ENCODE assay signal across 8 cellular contexts in genomic region chr12:101670007-101670671, GRCh38. TPM values are rescaled to one million over a fixed set of nuclear protein-coding genes. Genes with fewer than 3 reads are reported as not detected.
A peak's percentile ranks its signal among the peaks of the same experiment; 100 is the strongest.
DNase-seq lines count a peak whose midpoint lies in the region; ATAC-seq and TF ChIP-seq lines count a peak whose summit lies in the region.

No MANE protein-coding gene starts in this region.

- H3K36me3 ChIP-seq in Loucy (ENCODE audit: insufficient read depth, low read length) = no peaks in the 10 kb centered on the region

- CTCF ChIA-PET in activated CD8-positive, alpha-beta T cell treated with anti-CD3 and anti-CD28 coated beads, Interleukin-2, amount 10 ng/mL, durations not matched to agents 7 days and 5 days (lab: Charles Lee) = interaction anchor here (0.7 to 2.4 kb wide), 8 partner anchors 12 to 170 kb away, joined by 3 to 7 read pairs (median 3); no protein-coding TSS in a partner anchor

- H3K79me2 ChIP-seq in Loucy (ENCODE audit: insufficient read depth, low read length) = no peaks in the 10 kb centered on the region

- POLR2A ChIA-PET in activated CD8-positive, alpha-beta T cell treated with anti-CD3 and anti-CD28 coated beads, Interleukin-2, amount 10 ng/mL, durations not matched to agents 7 days and 5 days (lab: Charles Lee) = interaction anchor here (0.6 kb wide), 1 partner anchor 91 kb away, joined by 3 read pairs; no protein-coding TSS in a partner anchor

- H3K36me3 Mint-ChIP-seq in activated CD8-positive, alpha-beta T cell treated with anti-CD3 and anti-CD28 coated beads, Interleukin-2, amount 10 ng/mL, durations not matched to agents 7 days and 5 days (ENCODE audit: low read depth) = no peaks in the 10 kb centered on the region

- TF ChIP-seq CTCF in Loucy (conservative IDR thresholded peaks at IDR 0.05; ENCODE audit: low read length) (peak; percentile 81), retinal pigment epithelial cell (conservative IDR thresholded peaks at IDR 0.05; ENCODE audit: low read depth, low read length) (peak; percentile 78)

- no peak overlapping the region for H3K4me3 ChIP-seq in Loucy (ENCODE audit: low read length, poor library complexity, severe bottlenecking)
- no peak overlapping the region for H3K4me3 ChIP-seq in retinal pigment epithelial cell (ENCODE audit: low read length)

- H3K4me1 Mint-ChIP-seq in activated CD8-positive, alpha-beta T cell treated with anti-CD3 and anti-CD28 coated beads, Interleukin-2, amount 10 ng/mL, durations not matched to agents 7 days and 5 days (ENCODE audit: low read depth) = peaks cover 25% of the 10 kb centered on the region

- no peak overlapping the region for H3K9ac ChIP-seq in Loucy (ENCODE audit: low read depth, low read length, poor library complexity, severe bottlenecking)

- no peaks in the 10 kb centered on the region for H3K9me3 Mint-ChIP-seq in activated CD8-positive, alpha-beta T cell treated with anti-CD3 and anti-CD28 coated beads, Interleukin-2, amount 10 ng/mL, durations not matched to agents 7 days and 5 days (ENCODE audit: insufficient read depth)

- no peaks in the 10 kb centered on the region for H3K27me3 ChIP-seq in Loucy (ENCODE audit: insufficient read depth, low read length, poor library complexity, severe bottlenecking)

- H3K4me2 ChIP-seq in Loucy (ENCODE audit: low read depth, low read length, poor library complexity, severe bottlenecking) = peak overlapping the region; percentile 7

- DNase-seq in DMS 273 (lab: John Stamatoyannopoulos, UW; ENCODE audit: unreplicated experiment) (peak; percentile 39), DMS 273 treated with DMSO at 0.1 percent for 48 hours (lab: John Stamatoyannopoulos, UW) (no peak), germinal center (ENCODE audit: low spot score) (peak; percentile 50), retinal pigment epithelial cell (ENCODE audit: low read depth) (peak; percentile 12), NCI-H2171 treated with DMSO at 0.1 percent for 48 hours (lab: John Stamatoyannopoulos, UW) (no peak)
- DNase-seq in activated CD8-positive, alpha-beta T cell treated with anti-CD3 and anti-CD28 coated beads, Interleukin-2, amount 10 ng/mL, durations not matched to agents 7 days and 5 days = peak; percentile 68

- H3F3A ChIP-seq in Loucy (ENCODE audit: low read depth) = no peaks in the 10 kb centered on the region

- H3K4me1 ChIP-seq in Loucy (ENCODE audit: insufficient read depth, low read length, poor library complexity, severe bottlenecking) = peaks cover 16% of the 10 kb centered on the region

- H3K4me3 Mint-ChIP-seq in activated CD8-positive, alpha-beta T cell treated with anti-CD3 and anti-CD28 coated beads, Interleukin-2, amount 10 ng/mL, durations not matched to agents 7 days and 5 days = no peak overlapping the region

- H3K27ac Mint-ChIP-seq in activated CD8-positive, alpha-beta T cell treated with anti-CD3 and anti-CD28 coated beads, Interleukin-2, amount 10 ng/mL, durations not matched to agents 7 days and 5 days = no peak overlapping the region

- ATAC-seq in activated CD8-positive, alpha-beta T cell treated with anti-CD3 and anti-CD28 coated beads, Interleukin-2, amount 10 ng/mL, durations not matched to agents 7 days and 5 days = peak; percentile 60
- no peak for ATAC-seq in GM21381 (IDR thresholded peaks at IDR 0.05; ENCODE audit: unreplicated experiment)

- no peaks in the 10 kb centered on the region for H4K20me1 ChIP-seq in Loucy (ENCODE audit: insufficient read depth, low read length, poor library complexity, severe bottlenecking)

- H2AFZ ChIP-seq in Loucy (ENCODE audit: low read length) = peak overlapping the region; percentile 80

- no peaks in the 10 kb centered on the region for H3K9me2 ChIP-seq in Loucy (replicated peaks; ENCODE audit: low read depth, low read length)

- H3K27me3 Mint-ChIP-seq in activated CD8-positive, alpha-beta T cell treated with anti-CD3 and anti-CD28 coated beads, Interleukin-2, amount 10 ng/mL, durations not matched to agents 7 days and 5 days (ENCODE audit: low read depth) = peaks cover 5% of the 10 kb centered on the region

- H3K9me3 ChIP-seq in Loucy (ENCODE audit: insufficient read depth, low read depth, low read length) = no peaks in the 10 kb centered on the region

RNA-seq across cellular contexts. Expression of gene CHPT1, which starts 27.3 kb away (rescaled TPM):
- 10 to 100 TPM; 12.6 to 13.1 TPM for total RNA-seq in activated CD8-positive, alpha-beta T cell treated with anti-CD3 and anti-CD28 coated beads, Interleukin-2, amount 10 ng/mL, durations not matched to agents 7 days and 5 days

Comparison
In these comparisons a context has a peak if more than half of its experiments do, and no peak if none do; other contexts are left out.
1. DNase-seq: peak in DMS 273 (single experiment), activated CD8-positive, alpha-beta T cell treated with anti-CD3 and anti-CD28 coated beads, Interleukin-2, amount 10 ng/mL, durations not matched to agents 7 days and 5 days (single experiment), germinal center (single experiment) and retinal pigment epithelial cell (single experiment); none in DMS 273 treated with DMSO at 0.1 percent for 48 hours (single experiment) and NCI-H2171 treated with DMSO at 0.1 percent for 48 hours (single experiment).